3 cellular contexts compared by ENCODE assay signal in genomic region chr22:40656651-40657050, GRCh38. TPM values are rescaled to one million over a fixed set of nuclear protein-coding genes. Genes with fewer than 3 reads are reported as not detected.
"Had no signal": no experiment of that assay in that cellular context is flagged by ENCODE, and none has a peak within 500 bp of the region (broad histone marks: within the 10 kb centered on the region; RNA-seq: fewer than 3 reads in every experiment).

No MANE protein-coding gene starts in this region.

RNA-seq across cellular contexts. Expression of gene MCHR1, which starts 22.6 kb away (rescaled TPM):
- total RNA-seq: HT-29, K562 had no signal
- polyA plus RNA-seq: IgD-negative memory B cell had no signal
